9 cellular contexts compared by ENCODE assay signal in genomic region chr12:75560167-75560566, GRCh38. TPM values are rescaled to one million over a fixed set of nuclear protein-coding genes. Genes with fewer than 3 reads are reported as not detected.
DNase-seq lines count a peak whose midpoint lies in the region; ATAC-seq and TF ChIP-seq lines count a peak whose summit lies in the region.
"Had no signal": no experiment of that assay in that cellular context is flagged by ENCODE, and none has a peak within 500 bp of the region (broad histone marks: within the 10 kb centered on the region; RNA-seq: fewer than 3 reads in every experiment).

No MANE protein-coding gene starts in this region.

- no peaks in the 10 kb centered on the region for H3K36me3 Mint-ChIP-seq in neural crest cell (ENCODE audit: low read depth)

- peaks cover 25% of the 10 kb centered on the region for H3K4me1 Mint-ChIP-seq in neural crest cell

- H3K4me3 ChIP-seq in GM06990 (replicated peaks; ENCODE audit: low read depth, low read length) = no peak overlapping the region
- H3K4me3 ChIP-seq in cardiac fibroblast (replicated peaks in 1 of 2; ENCODE audit: low read depth in 2 of 2, low read length in 2 of 2) = no peak overlapping the region
- H3K4me3 ChIP-seq: ascending aorta had no signal

- ATAC-seq in HG03045 (IDR thresholded peaks at IDR 0.05; ENCODE audit: unreplicated experiment) (no peak), GM21447 (IDR thresholded peaks at IDR 0.05; ENCODE audit: unreplicated experiment) (no peak)

- no peaks in the 10 kb centered on the region; the same call in 1 of the 2 replicates for H3K27me3 ChIP-seq in GM06990 (replicated peaks; ENCODE audit: control insufficient read depth, insufficient read depth, low read length)
- H3K27me3 ChIP-seq: ascending aorta had no signal

- TF ChIP-seq CTCF in GM06990 (IDR thresholded peaks at IDR 0.05; ENCODE audit: insufficient read depth, low read length, poor library complexity, severe bottlenecking) (peak; percentile 23), cardiac fibroblast (IDR thresholded peaks at IDR 0.05; ENCODE audit: low read depth, low read length) (peak; percentile 55), neural crest cell (conservative IDR thresholded peaks at IDR 0.05) (peak; percentile 52)

- H3K9me3 Mint-ChIP-seq in neural crest cell = no peaks in the 10 kb centered on the region

- no peak overlapping the region for H3K4me3 Mint-ChIP-seq in neural crest cell

- H3K36me3 ChIP-seq in GM06990 (ENCODE audit: control insufficient read depth, insufficient read depth, low read length) = no peaks in the 10 kb centered on the region
- H3K36me3 ChIP-seq: ascending aorta had no signal

- H3K27ac Mint-ChIP-seq in neural crest cell (ENCODE audit: unreplicated experiment) = no peak overlapping the region

- H3K27me3 Mint-ChIP-seq in neural crest cell (ENCODE audit: low read depth) = no peaks in the 10 kb centered on the region

- DNase-seq in GM06990 (ENCODE audit: extremely low read depth, insufficient read length) (no peak), M059J (ENCODE audit: low read depth) (peak; percentile 32), cardiac fibroblast (ENCODE audit: low read depth in 2 of 2) (peak; percentile 76 to 84), neural crest cell (ENCODE audit: low read depth, low spot score) (no peak)
- DNase-seq in activated T-cell treated with anti-CD3 and anti-CD28 coated beads, Interleukin-2, amount 50 U/mL, for 48 hours = no peak
- DNase-seq in stimulated activated naive CD4-positive, alpha-beta T cell treated with Interleukin-2 at 50 U/mL for 16 hours (lab: John Stamatoyannopoulos, UW) = no peak

RNA-seq across cellular contexts. Expression of gene KRR1, which starts 48.8 kb away (rescaled TPM):
- total RNA-seq in M059J (2014; rRNA removed; shearing (Covaris generic)) = 47.1 and 93.0 TPM in 2 replicates
- 52.9 and 59.4 TPM in 2 replicates for total RNA-seq in neural crest cell

Comparison
In these comparisons a context has a peak if more than half of its experiments do, and no peak if none do; other contexts are left out.
1. DNase-seq: peak in M059J (single experiment) and cardiac fibroblast (2 of 2); none in GM06990 (single experiment), neural crest cell (single experiment), activated T-cell treated with anti-CD3 and anti-CD28 coated beads, Interleukin-2, amount 50 U/mL, for 48 hours (0 of 2) and stimulated activated naive CD4-positive, alpha-beta T cell treated with Interleukin-2 at 50 U/mL for 16 hours (single experiment).
2. Peak in every context shown above with its lines, with median percentiles within 50 percentile points of each other: CTCF ChIP-seq.